Comparison of ENCODE assay signal across 13 cellular contexts in the genomic region with DNA sequence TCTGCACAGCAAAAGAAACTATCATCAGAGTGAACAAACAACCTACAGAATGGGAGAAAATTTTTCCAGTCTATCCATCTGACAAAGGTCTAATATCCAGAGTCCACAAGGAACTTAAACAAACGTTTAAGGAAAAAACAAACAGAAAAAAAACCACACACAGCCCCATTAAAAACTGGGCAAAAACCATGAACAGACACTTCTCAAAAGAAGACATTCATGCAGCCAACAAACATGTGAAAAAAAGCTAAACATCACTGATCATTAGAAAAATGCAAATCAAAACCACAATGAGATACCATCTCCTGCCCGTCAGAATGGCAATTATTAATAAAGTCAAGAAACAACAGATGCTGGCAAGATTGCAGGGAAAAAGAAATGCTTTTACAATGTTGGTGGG. TPM values are rescaled to one million over a fixed set of nuclear protein-coding genes. Genes with fewer than 3 reads are reported as not detected.
A peak's percentile ranks its signal among the peaks of the same experiment; 100 is the strongest.
DNase-seq lines count a peak whose midpoint lies in the region; ATAC-seq, FAIRE-seq and TF ChIP-seq lines count a peak whose summit lies in the region.
"Not testable (repeated sequence)": the region's sequence is repeated elsewhere in the genome, so short reads cannot be mapped to it uniquely, and the experiment has no call there.
"Had no signal": no experiment of that assay in that cellular context is flagged by ENCODE, and none has a peak within 500 bp of the region (broad histone marks: within the 10 kb centered on the region; RNA-seq: fewer than 3 reads in every experiment).

No MANE protein-coding gene starts in this region.

- not testable (repeated sequence) for H4K20me1 ChIP-seq in K562 (replicated peaks; ENCODE audit: control insufficient read depth, insufficient read depth, low read length); HepG2 (ENCODE audit: insufficient read depth, low read length)

- not testable (repeated sequence) for H3K9me3 ChIP-seq in CD4-positive, alpha-beta T cell (ENCODE audit: control insufficient read depth, low read length); CD8-positive, alpha-beta memory T cell (ENCODE audit: low read length); T-helper 17 cell (ENCODE audit: control insufficient read depth, low read length, poor library complexity, severe bottlenecking); K562 (replicated peaks; ENCODE audit: control insufficient read depth, insufficient read depth, low read depth, low read length); HepG2 (ENCODE audit: low read length)

- H3K9me1 ChIP-seq in K562 (ENCODE audit: control insufficient read depth, insufficient read depth, low read length): not testable (repeated sequence)

- not testable (repeated sequence) for H3K4me2 ChIP-seq in K562 (ENCODE audit: insufficient read depth, low read length); HepG2 (ENCODE audit: low read depth, low read length)

- H3K4me3 ChIP-seq in CD8-positive, alpha-beta memory T cell (ENCODE audit: low read length); K562; HepG2 (replicated peaks in 1 of 3; ENCODE audit: insufficient read depth in 1 of 3, low read depth in 2 of 3, low read length in 3 of 3): not testable (repeated sequence)

- DNase-seq in CD4-positive, alpha-beta T cell; CD8-positive, alpha-beta memory T cell; T-helper 17 cell; activated T-cell treated with anti-CD3 and anti-CD28 coated beads, Interleukin-2, amount 50 U/mL, for 24 hours; K562 (ENCODE audit: extremely low read depth in 1 of 4, low spot score in 3 of 4); HepG2 (ENCODE audit: low spot score); stimulated activated effector memory CD8-positive, alpha-beta T cell treated with anti-CD3 and anti-CD28 coated beads, Interleukin-12 subunit alpha, Interleukin-12 subunit beta, amount 100 ng/mL, for 72 hours (ENCODE audit: low spot score in 2 of 2): not testable (repeated sequence)

- peak overlapping the region; percentile 83 for H3K27ac Mint-ChIP-seq in CD4-positive, alpha-beta T cell
- peak overlapping the region; percentile 45 to 96 (median 88) for H3K27ac Mint-ChIP-seq in CD8-positive, alpha-beta memory T cell
- not testable (repeated sequence) for H3K27ac Mint-ChIP-seq in T-helper 17 cell
- peak overlapping the region; percentile 39 for H3K27ac Mint-ChIP-seq in activated T-cell treated with anti-CD3 and anti-CD28 coated beads, Interleukin-2, amount 50 U/mL, for 24 hours
- peak overlapping the region; percentile 4 for H3K27ac Mint-ChIP-seq in activated naive CD8-positive, alpha-beta T cell
- peak overlapping the region; percentile 97 for H3K27ac Mint-ChIP-seq in stimulated activated effector memory CD8-positive, alpha-beta T cell treated with anti-CD3 and anti-CD28 coated beads, Interleukin-12 subunit alpha, Interleukin-12 subunit beta, amount 100 ng/mL, for 72 hours

- H3K27ac ChIP-seq in CD4-positive, alpha-beta T cell (ENCODE audit: low read depth, low read length); CD8-positive, alpha-beta memory T cell (ENCODE audit: low read depth, low read length); K562 (ENCODE audit: extremely low read depth, low read depth, low read length); HepG2 (ENCODE audit: extremely low read length, insufficient read depth, low read length): not testable (repeated sequence)

- H3K27me3 Mint-ChIP-seq in CD4-positive, alpha-beta T cell; CD8-positive, alpha-beta memory T cell; T-helper 17 cell; activated T-cell treated with anti-CD3 and anti-CD28 coated beads, Interleukin-2, amount 50 U/mL, for 24 hours; activated naive CD8-positive, alpha-beta T cell: not testable (repeated sequence)

- CTCF ChIA-PET in CD4-positive, alpha-beta T cell (lab: Charles Lee); K562 (lab: Yijun Ruan, JAX; ENCODE audit: low intra/inter-chr PET ratio); HepG2 (lab: Yijun Ruan, JAX; ENCODE audit: low intra/inter-chr PET ratio, low total read pairs): not testable (repeated sequence)
- CTCF ChIA-PET in CD8-positive, alpha-beta memory T cell (lab: Charles Lee): interaction anchor here (1.8 to 6.2 kb wide), 3 partner anchors 15 to 44 kb away, joined by 4 to 34 read pairs (median 20); no protein-coding TSS in a partner anchor

- H3K4me1 Mint-ChIP-seq in CD4-positive, alpha-beta T cell (ENCODE audit: low read depth): peaks cover 86% of the 10 kb centered on the region
- peaks cover 96 to 100% (median 100%) of the 10 kb centered on the region in 3 donors for H3K4me1 Mint-ChIP-seq in CD8-positive, alpha-beta memory T cell
- H3K4me1 Mint-ChIP-seq in T-helper 17 cell: peaks cover 58% of the 10 kb centered on the region
- H3K4me1 Mint-ChIP-seq in activated T-cell treated with anti-CD3 and anti-CD28 coated beads, Interleukin-2, amount 50 U/mL, for 24 hours (ENCODE audit: low read depth): peaks cover 94% of the 10 kb centered on the region
- peaks cover 96% of the 10 kb centered on the region for H3K4me1 Mint-ChIP-seq in activated naive CD8-positive, alpha-beta T cell (ENCODE audit: low read depth)
- H3K4me1 Mint-ChIP-seq in stimulated activated effector memory CD8-positive, alpha-beta T cell treated with anti-CD3 and anti-CD28 coated beads, Interleukin-12 subunit alpha, Interleukin-12 subunit beta, amount 100 ng/mL, for 72 hours: peaks cover 85% of the 10 kb centered on the region

- peaks cover 87% of the 10 kb centered on the region for H3K4me1 ChIP-seq in CD8-positive, alpha-beta memory T cell (ENCODE audit: insufficient read depth, low read length)
- H3K4me1 ChIP-seq in K562 (replicated peaks in 1 of 2; ENCODE audit: control insufficient read depth in 2 of 2, insufficient read depth in 2 of 2, low read length in 2 of 2): peaks cover 6 to 18% of the 10 kb centered on the region in 2 experiments
- H3K4me1 ChIP-seq in HepG2 (ENCODE audit: insufficient read depth, low read length): not testable (repeated sequence)

- in situ Hi-C loops in K562 (cut with MboI); HepG2 (cut with HindIII; ENCODE audit: extremely low pct_ligation_motif_present, low pct_unique_long_range_greater_than_20kb): not testable (repeated sequence)

- H3K36me3 Mint-ChIP-seq in CD4-positive, alpha-beta T cell (ENCODE audit: low read depth): peaks cover 81% of the 10 kb centered on the region
- H3K36me3 Mint-ChIP-seq in CD8-positive, alpha-beta memory T cell: peaks cover 32 to 67% (median 34%) of the 10 kb centered on the region in 3 donors
- peaks cover 12% of the 10 kb centered on the region for H3K36me3 Mint-ChIP-seq in T-helper 17 cell (ENCODE audit: low read depth)
- peaks cover 39% of the 10 kb centered on the region for H3K36me3 Mint-ChIP-seq in activated T-cell treated with anti-CD3 and anti-CD28 coated beads, Interleukin-2, amount 50 U/mL, for 24 hours (ENCODE audit: low read depth)
- peaks cover 25% of the 10 kb centered on the region for H3K36me3 Mint-ChIP-seq in activated naive CD8-positive, alpha-beta T cell
- H3K36me3 Mint-ChIP-seq in stimulated activated effector memory CD8-positive, alpha-beta T cell treated with anti-CD3 and anti-CD28 coated beads, Interleukin-12 subunit alpha, Interleukin-12 subunit beta, amount 100 ng/mL, for 72 hours: peaks cover 14% of the 10 kb centered on the region

- not testable (repeated sequence) for TF ChIP-seq EP300 in K562 (IDR thresholded peaks at IDR 0.05; ENCODE audit: low read length); HepG2 (IDR thresholded peaks at IDR 0.05; ENCODE audit: low read depth in 2 of 2, low read length in 2 of 2); HepG2 (CRISPR knock-in tag; IDR thresholded peaks at IDR 0.05; ENCODE audit: borderline replicate concordance)

- POLR2A ChIA-PET in CD4-positive, alpha-beta T cell (lab: Charles Lee): interaction anchor here (1.3 to 12.1 kb wide), 3 partner anchors 8 to 14 kb away, joined by 3 to 189 read pairs (median 5); a partner anchor contains a TSS
- POLR2A ChIA-PET in CD8-positive, alpha-beta memory T cell (lab: Charles Lee); K562 (lab: Yijun Ruan, JAX); HepG2 (lab: Yijun Ruan, JAX): not testable (repeated sequence)

- H2AFZ ChIP-seq in K562 (ENCODE audit: low read depth, low read length); HepG2 (ENCODE audit: low read length): not testable (repeated sequence)

- TF ChIP-seq POLR2A in K562 (conservative IDR thresholded peaks at IDR 0.05); HepG2 (IDR thresholded peaks at IDR 0.05; ENCODE audit: insufficient read depth in 1 of 2, low read depth in 2 of 2, low read length in 2 of 2): not testable (repeated sequence)

- ATAC-seq in CD4-positive, alpha-beta T cell (ENCODE audit: poor library complexity); T-helper 17 cell; K562; HepG2; stimulated activated effector memory CD8-positive, alpha-beta T cell treated with anti-CD3 and anti-CD28 coated beads, Interleukin-12 subunit alpha, Interleukin-12 subunit beta, amount 100 ng/mL, for 72 hours: not testable (repeated sequence)

- not testable (repeated sequence) for TF ChIP-seq RAD21 in K562 (CRISPR knock-in tag; conservative IDR thresholded peaks at IDR 0.05 in 1 of 2, IDR thresholded peaks at IDR 0.05 in 1 of 2); HepG2 (CRISPR knock-in tag; IDR thresholded peaks at IDR 0.05)

- WGBS in K562 (ENCODE audit: insufficient coverage, low coverage, missing lambda C conversion rate): 53% methylated on average over 2 of the region's 2 CpGs
- 0% methylated on average over 2 of the region's 2 CpGs for WGBS in HepG2 (ENCODE audit: low lambda C conversion rate)

- H3K9ac ChIP-seq in K562 (ENCODE audit: insufficient read depth in 1 of 2, low read depth in 2 of 2, low read length in 2 of 2); HepG2 (ENCODE audit: insufficient read depth, low read depth, low read length): not testable (repeated sequence)

- not testable (repeated sequence) for H3K27me3 ChIP-seq in CD4-positive, alpha-beta T cell (ENCODE audit: control insufficient read depth, insufficient read depth, low read length); CD8-positive, alpha-beta memory T cell (ENCODE audit: insufficient read depth, low read length, poor library complexity, severe bottlenecking); K562 (ENCODE audit: control insufficient read depth in 2 of 2, insufficient read depth in 2 of 2, low read length in 2 of 2); HepG2 (ENCODE audit: control insufficient read depth in 1 of 2, insufficient read depth in 2 of 2, low read length in 2 of 2)

- H3K36me3 ChIP-seq in CD8-positive, alpha-beta memory T cell (ENCODE audit: insufficient read depth, low read length); K562 (ENCODE audit: control insufficient read depth, insufficient read depth, low read length); HepG2 (replicated peaks in 1 of 2; ENCODE audit: control insufficient read depth in 1 of 2, insufficient read depth in 2 of 2, low read length in 2 of 2): not testable (repeated sequence)

- TF ChIP-seq CTCF in CD4-positive, alpha-beta T cell (IDR thresholded peaks at IDR 0.05); K562 (IDR thresholded peaks at IDR 0.05 in 2 of 3, conservative IDR thresholded peaks at IDR 0.05 in 1 of 3; ENCODE audit: insufficient read depth in 2 of 3, low read depth in 1 of 3, low read length in 3 of 3); HepG2 (CRISPR knock-in tag; IDR thresholded peaks at IDR 0.05): not testable (repeated sequence)

- H3K4me3 Mint-ChIP-seq in CD4-positive, alpha-beta T cell; activated T-cell treated with anti-CD3 and anti-CD28 coated beads, Interleukin-2, amount 50 U/mL, for 24 hours; stimulated activated effector memory CD8-positive, alpha-beta T cell treated with anti-CD3 and anti-CD28 coated beads, Interleukin-12 subunit alpha, Interleukin-12 subunit beta, amount 100 ng/mL, for 72 hours: not testable (repeated sequence)
- H3K4me3 Mint-ChIP-seq in CD8-positive, alpha-beta memory T cell: peak overlapping the region in 5 of 7 donors; percentile 2 to 86 (median 40)
- peak overlapping the region; percentile 34 for H3K4me3 Mint-ChIP-seq in T-helper 17 cell
- peak overlapping the region; percentile 3 for H3K4me3 Mint-ChIP-seq in activated naive CD8-positive, alpha-beta T cell

- not testable (repeated sequence) for FAIRE-seq in K562 (lab: Jason Lieb, UNC); HepG2 (lab: Jason Lieb, UNC)

- not testable (repeated sequence) for H3K9me3 Mint-ChIP-seq in CD4-positive, alpha-beta T cell; activated naive CD8-positive, alpha-beta T cell (ENCODE audit: low read depth); stimulated activated effector memory CD8-positive, alpha-beta T cell treated with anti-CD3 and anti-CD28 coated beads, Interleukin-12 subunit alpha, Interleukin-12 subunit beta, amount 100 ng/mL, for 72 hours
- peaks cover 0 to 13% (median 8%) of the 10 kb centered on the region in 5 donors for H3K9me3 Mint-ChIP-seq in CD8-positive, alpha-beta memory T cell
- H3K9me3 Mint-ChIP-seq in activated T-cell treated with anti-CD3 and anti-CD28 coated beads, Interleukin-2, amount 50 U/mL, for 24 hours: peaks cover 15% of the 10 kb centered on the region

- BruUV-seq in K562 (replicated peaks; lab: Mats Ljungman, UMichigan); HepG2 (replicated peaks; lab: Mats Ljungman, UMichigan): not testable (repeated sequence)

- not testable (repeated sequence) for H3K79me2 ChIP-seq in K562 (ENCODE audit: control insufficient read depth, insufficient read depth, low read length); HepG2 (ENCODE audit: insufficient read depth, low read length)

- intact Hi-C loops in CD4-positive, alpha-beta T cell (cut with DNase I, micrococcal nuclease); K562 (cut with micrococcal nuclease); HepG2 (cut with micrococcal nuclease; ENCODE audit: unreplicated experiment): not testable (repeated sequence)

RNA-seq across cellular contexts. Expression of a gene that starts 16.6 kb away (rescaled TPM):
- total RNA-seq in CD4-positive, alpha-beta T cell: 10 to 100 TPM; 32.7 to 36.9 TPM
- total RNA-seq in CD8-positive, alpha-beta memory T cell: 10 to 100 TPM; 25.1 to 27.6 TPM
- 58.1 TPM for polyA plus RNA-seq in CD8-positive, alpha-beta memory T cell
- 10 to 100 TPM; 66.2 to 71.6 TPM for total RNA-seq in T-helper 17 cell
- total RNA-seq in K562 (2011; cell fraction: chromatin; rRNA removed; ENCODE audit: low replicate concordance): 3.9 and 4.7 TPM in 2 replicates
- total RNA-seq in K562 (2011; cell fraction: nucleolus; rRNA removed): 1.5 and 2.4 TPM in 2 replicates
- total RNA-seq in K562 (2011; cell fraction: nucleoplasm; rRNA removed): 2.9 and 3.3 TPM in 2 replicates
- 0.82 and 1.4 TPM in 2 replicates for total RNA-seq in K562 (2014; rRNA removed)
- total RNA-seq in K562 (2014; rRNA removed; fragmentation: Illumina TruSeq; extraction: Trizol): 2.2 and 2.5 TPM in 2 replicates
- 6.8 TPM in 2 replicates for total RNA-seq in K562 (2015; rRNA removed; fragmentation: Illumina TruSeq; extraction: Trizol)
- total RNA-seq in K562 (2021): 1.9 and 2.5 TPM in 2 replicates
- polyA plus RNA-seq in K562 (2011; rRNA removed): 2.0 and 7.3 TPM in 2 replicates
- polyA plus RNA-seq in K562 (2011; cell fraction: cytosol; rRNA removed): 0.37 and 4.0 TPM in 2 replicates
- 2.0 and 6.2 TPM in 2 replicates for polyA plus RNA-seq in K562 (2011; cell fraction: nucleus; rRNA removed)
- 3.1 and 5.8 TPM in 2 replicates for polyA plus RNA-seq in K562 (2012)
- 3.1 and 3.5 TPM in 2 replicates for polyA plus RNA-seq in K562 (2014; fragmentation: Illumina TruSeq; extraction: Trizol)
- 1 to 10 TPM; 1.0 to 1.5 TPM for polyA plus RNA-seq in K562 (2014; fragmentation: Nextera tagmentation; extraction: Ambion mirVana)
- polyA plus RNA-seq in K562 (2014; rRNA removed): 1.6 and 1.8 TPM in 2 replicates
- polyA minus RNA-seq in K562 (2011; rRNA and poly(A)+ RNA removed): 3.3 and 12.3 TPM in 2 replicates
- polyA minus RNA-seq in K562 (2011; cell fraction: cytosol; rRNA and poly(A)+ RNA removed): 0.48 and 1.8 TPM in 2 replicates
- 0.94 and 7.8 TPM in 2 replicates for polyA minus RNA-seq in K562 (2011; cell fraction: nucleus; rRNA and poly(A)+ RNA removed)
- total RNA-seq in HepG2 (2016; rRNA removed; fragmentation: Illumina TruSeq; extraction: Trizol): not detected in 2 replicates
- not detected in 2 replicates for total RNA-seq in HepG2 (2016; cell fraction: cytosol; rRNA removed; fragmentation: Illumina TruSeq; extraction: Trizol; ENCODE audit: low read depth)
- total RNA-seq in HepG2 (2016; cell fraction: insoluble cytoplasmic fraction; rRNA removed; fragmentation: Illumina TruSeq; extraction: Trizol): not detected in 2 replicates
- not detected in 2 replicates for total RNA-seq in HepG2 (2016; cell fraction: membrane; rRNA removed; fragmentation: Illumina TruSeq; extraction: Trizol)
- total RNA-seq in HepG2 (2016; cell fraction: nucleus; rRNA removed; fragmentation: Illumina TruSeq; extraction: Trizol): not detected in 2 replicates
- polyA plus RNA-seq in HepG2 (2011; rRNA removed): not detected in 2 replicates
- polyA plus RNA-seq in HepG2 (2011; cell fraction: cytosol; rRNA removed): not detected in 2 replicates
- polyA plus RNA-seq in HepG2 (2011; cell fraction: nucleus; rRNA removed): not detected in 2 replicates
- not detected in 2 replicates for polyA plus RNA-seq in HepG2 (2012)
- not detected in 2 replicates for polyA plus RNA-seq in HepG2 (2016; cell fraction: cytosol; fragmentation: Illumina TruSeq; extraction: Trizol; ENCODE audit: low read depth)
- not detected in 2 replicates for polyA plus RNA-seq in HepG2 (2016; cell fraction: insoluble cytoplasmic fraction; fragmentation: Illumina TruSeq; extraction: Trizol; ENCODE audit: low read depth)
- not detected in 2 replicates for polyA plus RNA-seq in HepG2 (2016; cell fraction: membrane; fragmentation: Illumina TruSeq; extraction: Trizol; ENCODE audit: low read depth)
- polyA plus RNA-seq in HepG2 (2016; cell fraction: nucleus; fragmentation: Illumina TruSeq; extraction: Trizol; ENCODE audit: insufficient read depth, low read depth): not detected in 2 replicates
- polyA minus RNA-seq in HepG2 (2011; rRNA and poly(A)+ RNA removed; ENCODE audit: low replicate concordance): not detected in 2 replicates
- polyA minus RNA-seq in HepG2 (2011; cell fraction: cytosol; rRNA and poly(A)+ RNA removed): not detected in 2 replicates
- not detected in 2 replicates for polyA minus RNA-seq in HepG2 (2011; cell fraction: nucleus; rRNA and poly(A)+ RNA removed)
- total RNA-seq: Caco-2, GM23248, H1, H7 had no signal
- polyA plus RNA-seq: A549, GM23248, H1 had no signal

RNA-seq across cellular contexts. Expression of a gene that starts 39.7 kb away (rescaled TPM):
- 1 to 10 TPM; 6.3 to 7.3 TPM for total RNA-seq in CD4-positive, alpha-beta T cell
- 10 to 100 TPM; 28.3 to 30.7 TPM for total RNA-seq in CD8-positive, alpha-beta memory T cell
- polyA plus RNA-seq in CD8-positive, alpha-beta memory T cell: 201 TPM
- 10 to 100 TPM; 24.8 to 38.0 TPM for total RNA-seq in T-helper 17 cell
- 0.33 and 0.60 TPM in 2 replicates for total RNA-seq in K562 (2011; cell fraction: chromatin; rRNA removed; ENCODE audit: low replicate concordance)
- total RNA-seq in K562 (2011; cell fraction: nucleolus; rRNA removed): 0.66 and 0.67 TPM in 2 replicates
- 1.1 and 1.5 TPM in 2 replicates for total RNA-seq in K562 (2011; cell fraction: nucleoplasm; rRNA removed)
- total RNA-seq in K562 (2014; rRNA removed): 0.94 and 1.1 TPM in 2 replicates
- 1.8 and 2.0 TPM in 2 replicates for total RNA-seq in K562 (2014; rRNA removed; fragmentation: Illumina TruSeq; extraction: Trizol)
- total RNA-seq in K562 (2015; rRNA removed; fragmentation: Illumina TruSeq; extraction: Trizol): 3.9 and 4.8 TPM in 2 replicates
- total RNA-seq in K562 (2021): 0.87 and 1.0 TPM in 2 replicates
- 0.70 and 0.77 TPM in 2 replicates for polyA plus RNA-seq in K562 (2011; rRNA removed)
- 0.43 and 0.80 TPM in 2 replicates for polyA plus RNA-seq in K562 (2011; cell fraction: cytosol; rRNA removed)
- 0.27 and 0.38 TPM in 2 replicates for polyA plus RNA-seq in K562 (2011; cell fraction: nucleus; rRNA removed)
- polyA plus RNA-seq in K562 (2012): 3.0 and 10.1 TPM in 2 replicates
- polyA plus RNA-seq in K562 (2014; fragmentation: Illumina TruSeq; extraction: Trizol): 2.0 and 2.9 TPM in 2 replicates
- 1 to 10 TPM in 1 of 2 experiments, under 1 TPM in 1; 0.56 to 1.7 TPM for polyA plus RNA-seq in K562 (2014; fragmentation: Nextera tagmentation; extraction: Ambion mirVana)
- 0.90 and 1.6 TPM in 2 replicates for polyA plus RNA-seq in K562 (2014; rRNA removed)
- 0.84 and 1.5 TPM in 2 replicates for polyA minus RNA-seq in K562 (2011; rRNA and poly(A)+ RNA removed)
- polyA minus RNA-seq in K562 (2011; cell fraction: cytosol; rRNA and poly(A)+ RNA removed): 0.73 TPM in 1 of 2 replicates, not detected in the other
- polyA minus RNA-seq in K562 (2011; cell fraction: nucleus; rRNA and poly(A)+ RNA removed): 0.22 and 0.27 TPM in 2 replicates
- not detected in 2 replicates for total RNA-seq in HepG2 (2016; rRNA removed; fragmentation: Illumina TruSeq; extraction: Trizol)
- total RNA-seq in HepG2 (2016; cell fraction: cytosol; rRNA removed; fragmentation: Illumina TruSeq; extraction: Trizol; ENCODE audit: low read depth): not detected in 2 replicates
- not detected in 2 replicates for total RNA-seq in HepG2 (2016; cell fraction: insoluble cytoplasmic fraction; rRNA removed; fragmentation: Illumina TruSeq; extraction: Trizol)
- not detected in 2 replicates for total RNA-seq in HepG2 (2016; cell fraction: membrane; rRNA removed; fragmentation: Illumina TruSeq; extraction: Trizol)
- total RNA-seq in HepG2 (2016; cell fraction: nucleus; rRNA removed; fragmentation: Illumina TruSeq; extraction: Trizol): not detected in 2 replicates
- not detected in 2 replicates for polyA plus RNA-seq in HepG2 (2011; rRNA removed)
- polyA plus RNA-seq in HepG2 (2011; cell fraction: cytosol; rRNA removed): not detected in 2 replicates
- polyA plus RNA-seq in HepG2 (2011; cell fraction: nucleus; rRNA removed): not detected in 2 replicates
- not detected in 2 replicates for polyA plus RNA-seq in HepG2 (2012)
- not detected in 2 replicates for polyA plus RNA-seq in HepG2 (2016; cell fraction: cytosol; fragmentation: Illumina TruSeq; extraction: Trizol; ENCODE audit: low read depth)
- polyA plus RNA-seq in HepG2 (2016; cell fraction: insoluble cytoplasmic fraction; fragmentation: Illumina TruSeq; extraction: Trizol; ENCODE audit: low read depth): not detected in 2 replicates
- not detected in 2 replicates for polyA plus RNA-seq in HepG2 (2016; cell fraction: membrane; fragmentation: Illumina TruSeq; extraction: Trizol; ENCODE audit: low read depth)
- not detected in 2 replicates for polyA plus RNA-seq in HepG2 (2016; cell fraction: nucleus; fragmentation: Illumina TruSeq; extraction: Trizol; ENCODE audit: insufficient read depth, low read depth)
- polyA minus RNA-seq in HepG2 (2011; rRNA and poly(A)+ RNA removed; ENCODE audit: low replicate concordance): not detected in 2 replicates
- not detected in 2 replicates for polyA minus RNA-seq in HepG2 (2011; cell fraction: cytosol; rRNA and poly(A)+ RNA removed)
- not detected in 2 replicates for polyA minus RNA-seq in HepG2 (2011; cell fraction: nucleus; rRNA and poly(A)+ RNA removed)
- total RNA-seq: Caco-2, GM23248, H1, H7 had no signal
- polyA plus RNA-seq: A549, GM23248, H1 had no signal
